27 cellular contexts compared by ENCODE assay signal in genomic region chr1:75554870-75555269, GRCh38.
"Had no signal": no experiment of that assay in that cellular context is flagged by ENCODE, and none has a peak within 500 bp of the region (broad histone marks: within the 10 kb centered on the region; RNA-seq: fewer than 3 reads in every experiment).

No MANE protein-coding gene starts in this region.

- ATAC-seq: stimulated activated effector memory CD8-positive, alpha-beta T cell treated with anti-CD3 and anti-CD28 coated beads, Interleukin-12 subunit alpha, Interleukin-12 subunit beta, amount 100 ng/mL, for 72 hours; stimulated activated memory B cell treated with anti-CD40 and anti-IgM and Interleukin-4, amounts not matched to agents 10 μg/mL and 1 μg/mL and 100 μg/mL, for 72 hours; stimulated activated naive B cell treated with anti-CD40 and anti-IgM and Interleukin-4, amounts not matched to agents 10 μg/mL and 1 μg/mL and 100 μg/mL, for 72 hours; stimulated activated naive CD8-positive, alpha-beta T cell treated with anti-CD3 and anti-CD28 coated beads, Interleukin-15, amount 100 ng/mL, for 72 hours; stimulated activated naive CD8-positive, alpha-beta T cell treated with anti-CD3 and anti-CD28 coated beads, Interleukin-15, Interleukin-2, amounts not matched to agents 100 U/mL and 50 U/mL, for 24 hours; upper lobe of right lung had no signal

- H3K4me1 ChIP-seq: stomach, suprapubic skin, testis, thyroid gland, tibial artery, tibial nerve, upper lobe of left lung, upper lobe of right lung, uterus, vagina had no signal

- H3K27ac ChIP-seq: stomach, suprapubic skin, testis, thoracic aorta, thyroid gland, tibial artery, tibial nerve, transverse colon, upper lobe of left lung, upper lobe of right lung, uterus, vagina had no signal

- H3K9me3 ChIP-seq: stomach, testis, thoracic aorta, thyroid gland, tibial artery, tibial nerve, transverse colon, upper lobe of left lung, upper lobe of right lung, uterus, vagina had no signal

- FAIRE-seq: urothelium cell line had no signal

- H3K36me3 ChIP-seq: stomach, suprapubic skin, thoracic aorta, thyroid gland, tibial artery, tibial nerve, transverse colon, upper lobe of left lung, upper lobe of right lung, uterus, vagina had no signal

- DNase-seq: stimulated activated CD4-positive, alpha-beta T cell treated with anti-CD3 and anti-CD28 coated beads, Interleukin-2, amount 100 ng/mL, for 48 hours; stimulated activated CD4-positive, alpha-beta T cell treated with anti-CD3 and anti-CD28 coated beads, Interleukin-4, amount 100 ng/mL, for 1 hour; stimulated activated CD4-positive, alpha-beta T cell treated with anti-CD3 and anti-CD28 coated beads, Interleukin-4, amount 100 ng/mL, for 24 hours; stimulated activated CD4-positive, alpha-beta T cell treated with anti-CD3 and anti-CD28 coated beads, Interleukin-4, amount 100 ng/mL, for 4 hours; stimulated activated CD8-positive, alpha-beta memory T cell treated with anti-CD3 and anti-CD28 coated beads, Interleukin-4, amount 100 ng/mL, for 48 hours; stimulated activated naive B cell treated with anti-CD40 and anti-IgM and Interleukin-4, amounts not matched to agents 10 μg/mL and 1 μg/mL and 100 μg/mL, for 72 hours; stimulated activated naive CD4-positive, alpha-beta T cell; stimulated activated naive CD4-positive, alpha-beta T cell treated with Interleukin-2 at 50 U/mL for 16 hours; stimulated activated naive CD8-positive, alpha-beta T cell treated with anti-CD3 and anti-CD28 coated beads, Interleukin-15, amount 100 ng/mL, for 72 hours; stimulated activated naive CD8-positive, alpha-beta T cell treated with anti-CD3 and anti-CD28 coated beads, Interleukin-15, Interleukin-2, amounts not matched to agents 100 U/mL and 50 U/mL, for 24 hours; stomach; substantia nigra; testis; thyroid gland; tibial artery; transverse colon; trophoblast cell; upper lobe of left lung; upper lobe of right lung; uterus had no signal

- H3K27me3 ChIP-seq: stomach, suprapubic skin, testis, thyroid gland, tibial artery, tibial nerve, transverse colon, upper lobe of left lung, upper lobe of right lung, uterus, vagina had no signal

- H3K4me3 ChIP-seq: stomach, suprapubic skin, testis, thoracic aorta, thyroid gland, tibial artery, tibial nerve, transverse colon, upper lobe of left lung, upper lobe of right lung, uterus, vagina had no signal
